In genomic region chr19:45901912-45902650, GRCh38 we compare ENCODE assay signal across 1 cellular context.
A peak's percentile ranks its signal among the peaks of the same experiment; 100 is the strongest.
TF ChIP-seq lines count a peak whose summit lies in the region.

TSS of gene MYPOP (minus strand) at chr19:45902613. CDS start at chr19:45901773, 840 bp downstream.

TF ChIP-seq in HEK293, 187 proteins besides CTCF, POLR2A, EP300 and RAD21 (continued from another document):
- no peak for TF ChIP-seq ZBTB49 (tag by site-specific recombination; IDR thresholded peaks at IDR 0.05; ENCODE audit: low read depth)
- TF ChIP-seq ZNF362 (tag by site-specific recombination; IDR thresholded peaks at IDR 0.05) = no peak
- TF ChIP-seq BCL11B (tag by site-specific recombination; IDR thresholded peaks at IDR 0.05; ENCODE audit: low read depth) = peak; percentile 59; the same call in 1 of the 2 replicates
- TF ChIP-seq ZBTB17 (tag by site-specific recombination; IDR thresholded peaks at IDR 0.05) = no peak; the same call in 1 of the 2 replicates
- TF ChIP-seq FEZF1 (tag by site-specific recombination; IDR thresholded peaks at IDR 0.05) = no peak
- TF ChIP-seq ZNF776 (tag by site-specific recombination; IDR thresholded peaks at IDR 0.05; ENCODE audit: borderline replicate concordance) = no peak
- no peak for TF ChIP-seq ZNF658 (tag by site-specific recombination; IDR thresholded peaks at IDR 0.05)
- peak; percentile 84 for TF ChIP-seq ZBTB10 (tag by site-specific recombination; IDR thresholded peaks at IDR 0.05)
- TF ChIP-seq ZNF354C (tag by site-specific recombination; IDR thresholded peaks at IDR 0.05; ENCODE audit: borderline replicate concordance, low read depth) = no peak
- TF ChIP-seq ZBTB48 (tag by site-specific recombination; IDR thresholded peaks at IDR 0.05) = peak; percentile 92
- TF ChIP-seq AEBP2 (tag by site-specific recombination; IDR thresholded peaks at IDR 0.05; ENCODE audit: borderline replicate concordance) = no peak
- no peak for TF ChIP-seq ZNF560 (tag by site-specific recombination; IDR thresholded peaks at IDR 0.05; ENCODE audit: borderline replicate concordance)
- TF ChIP-seq TRIM28 (IDR thresholded peaks at IDR 0.05; ENCODE audit: borderline replicate concordance, low read length) = no peak
- no peak for TF ChIP-seq BCL11A (tag by site-specific recombination; IDR thresholded peaks at IDR 0.05; ENCODE audit: low read depth)
- no peak for TF ChIP-seq ZNF169 (tag by site-specific recombination; IDR thresholded peaks at IDR 0.05)
- no peak for TF ChIP-seq ZNF239 (tag by site-specific recombination; IDR thresholded peaks at IDR 0.05)
- TF ChIP-seq GLIS2 (tag by site-specific recombination; IDR thresholded peaks at IDR 0.05) = 0 out of 2 replicates have a peak, but pooled peaks have one; percentile 25
- peak; percentile 98 for TF ChIP-seq ZNF449 (tag by site-specific recombination; IDR thresholded peaks at IDR 0.05)
- TF ChIP-seq ZNF600 (tag by site-specific recombination; IDR thresholded peaks at IDR 0.05) = no peak
- TF ChIP-seq ZNF514 (tag by site-specific recombination; IDR thresholded peaks at IDR 0.05) = no peak
- TF ChIP-seq ZNF544 (tag by site-specific recombination; IDR thresholded peaks at IDR 0.05) = no peak
- no peak for TF ChIP-seq ZNF777 (tag by site-specific recombination; IDR thresholded peaks at IDR 0.05; ENCODE audit: borderline replicate concordance)
- no peak for TF ChIP-seq ZNF114 (tag by site-specific recombination; IDR thresholded peaks at IDR 0.05)
- TF ChIP-seq ZNF175 (tag by site-specific recombination; IDR thresholded peaks at IDR 0.05) = no peak
- TF ChIP-seq ZNF138 (tag by site-specific recombination; IDR thresholded peaks at IDR 0.05; ENCODE audit: borderline replicate concordance) = no peak
- no peak for TF ChIP-seq ZNF664 (tag by site-specific recombination; IDR thresholded peaks at IDR 0.05)
- TF ChIP-seq ZNF335 (tag by site-specific recombination; conservative IDR thresholded peaks at IDR 0.05) = peak; percentile 98
- 0 out of 2 replicates have a peak, but pooled peaks have one; percentile 10 for TF ChIP-seq ZEB2 (tag by site-specific recombination; IDR thresholded peaks at IDR 0.05)
- TF ChIP-seq ZNF274 (IDR thresholded peaks at IDR 0.05; ENCODE audit: low read length) = no peak
- TF ChIP-seq ZNF274 (tag by site-specific recombination; IDR thresholded peaks at IDR 0.05; ENCODE audit: borderline replicate concordance) = no peak
- TF ChIP-seq INSM2 (tag by site-specific recombination; IDR thresholded peaks at IDR 0.05) = no peak
- TF ChIP-seq YY1 (tag by site-specific recombination; IDR thresholded peaks at IDR 0.05) = no peak
- TF ChIP-seq ZNF701 (tag by site-specific recombination; IDR thresholded peaks at IDR 0.05) = no peak
- no peak for TF ChIP-seq ZNF529 (tag by site-specific recombination; IDR thresholded peaks at IDR 0.05; ENCODE audit: insufficient replicate concordance)
- 0 out of 2 replicates have a peak, but pooled peaks have one; percentile 31 for TF ChIP-seq ZNF501 (tag by site-specific recombination; IDR thresholded peaks at IDR 0.05)
- TF ChIP-seq ZNF692 (tag by site-specific recombination; IDR thresholded peaks at IDR 0.05) = peak; percentile 17; the same call in 1 of the 2 replicates
- TF ChIP-seq ZNF792 (tag by site-specific recombination; IDR thresholded peaks at IDR 0.05) = no peak
- TF ChIP-seq ZFP69B (tag by site-specific recombination; IDR thresholded peaks at IDR 0.05) = no peak
- no peak for TF ChIP-seq REST (tag by site-specific recombination; IDR thresholded peaks at IDR 0.05)
- TF ChIP-seq ZNF23 (tag by site-specific recombination; IDR thresholded peaks at IDR 0.05; ENCODE audit: borderline replicate concordance) = no peak
- no peak for TF ChIP-seq ZNF416 (tag by site-specific recombination; IDR thresholded peaks at IDR 0.05)
- TF ChIP-seq ZBTB7A (tag by site-specific recombination; IDR thresholded peaks at IDR 0.05; ENCODE audit: low read depth) = no peak
- TF ChIP-seq ZNF558 (tag by site-specific recombination; IDR thresholded peaks at IDR 0.05) = no peak
- TF ChIP-seq ZNF350 (tag by site-specific recombination; IDR thresholded peaks at IDR 0.05) = no peak
